ENCODE assay signal across 7 cellular contexts in the genomic region with DNA sequence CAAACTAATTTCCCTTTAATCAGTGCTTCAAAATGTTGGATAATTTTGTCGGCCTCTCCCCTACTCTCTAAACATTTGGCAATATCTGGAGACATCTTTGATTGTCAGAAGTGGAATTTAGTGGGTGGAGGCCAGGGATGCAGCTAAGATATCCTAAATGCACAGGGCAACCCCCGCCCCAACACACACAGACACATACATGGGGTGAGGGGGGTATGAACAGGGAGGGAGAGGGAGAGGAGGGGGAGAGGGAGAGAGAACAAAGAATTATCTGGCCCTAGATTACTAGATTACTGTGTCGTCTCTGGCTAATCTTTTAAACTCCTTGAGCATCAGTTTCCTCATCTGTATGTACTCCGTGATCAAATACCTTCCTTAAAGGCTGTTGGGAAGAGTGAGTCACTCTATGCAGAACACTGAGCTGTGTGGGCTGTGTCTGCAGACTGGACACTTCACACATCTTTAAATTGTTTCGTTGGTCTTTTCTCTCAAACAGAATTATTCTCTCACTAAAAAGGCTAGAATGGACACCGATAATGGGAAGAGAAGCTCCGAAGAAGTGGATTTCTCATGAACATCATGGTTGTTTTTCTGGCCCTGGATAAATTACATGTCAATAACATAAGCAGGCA. TPM values are rescaled to one million over a fixed set of nuclear protein-coding genes. Genes with fewer than 3 reads are reported as not detected.
A peak's percentile ranks its signal among the peaks of the same experiment; 100 is the strongest.
DNase-seq lines count a peak whose midpoint lies in the region; ATAC-seq and TF ChIP-seq lines count a peak whose summit lies in the region.

No MANE protein-coding gene starts in this region.

- H3K4me1 ChIP-seq in HUES64 (ENCODE audit: insufficient read depth, low read length) (peaks cover 20% of the 10 kb centered on the region), right atrium auricular region (peaks cover 0 to 51% of the 10 kb centered on the region in 2 donors), stomach (peaks cover 37 to 77% (median 57%) of the 10 kb centered on the region in 4 donors)

- H3K36me3 ChIP-seq in HUES64 (ENCODE audit: insufficient read depth, low read length) = peaks cover 4% of the 10 kb centered on the region; the same call in 1 of the 2 replicates
- H3K36me3 ChIP-seq in right atrium auricular region = peaks cover 5% of the 10 kb centered on the region
- peaks cover 0 to 15% (median 4%) of the 10 kb centered on the region in 4 donors for H3K36me3 ChIP-seq in stomach

- peak; percentile 36 for ATAC-seq in activated T-helper 17 cell treated with anti-CD3 and anti-CD28 coated beads, Interleukin-2, amount 50 U/mL, for 72 hours (replicated peaks)
- no peak for ATAC-seq in GM21360 (IDR thresholded peaks at IDR 0.05; ENCODE audit: unreplicated experiment)

- DNase-seq in right atrium auricular region (ENCODE audit: low spot score) (no peak), stomach (no peak), posterior vena cava (ENCODE audit: low spot score) (no peak)
- DNase-seq in stimulated activated CD8-positive, alpha-beta memory T cell treated with anti-CD3 and anti-CD28 coated beads, Interleukin-4, amount 100 ng/mL, for 48 hours = no peak

- H3K9me3 Mint-ChIP-seq in activated T-helper 17 cell treated with anti-CD3 and anti-CD28 coated beads, Interleukin-2, amount 50 U/mL, for 72 hours = no peaks in the 10 kb centered on the region

- TF ChIP-seq POLR2A in stomach (IDR thresholded peaks at IDR 0.05) = no peak

- 93% methylated on average over 5 of the region's 7 CpGs for WGBS in HUES64
- WGBS in stomach, 5 donors = 58 to 65% (median 63%) methylated on average over 7 of the region's 7 CpGs

- H3K27me3 ChIP-seq in HUES64 (ENCODE audit: insufficient read depth, low read length) (peaks cover 11% of the 10 kb centered on the region), right atrium auricular region (no peaks in the 10 kb centered on the region), stomach (no peaks in the 10 kb centered on the region)

- H3K4me1 Mint-ChIP-seq in activated T-helper 17 cell treated with anti-CD3 and anti-CD28 coated beads, Interleukin-2, amount 50 U/mL, for 72 hours = peaks cover 34% of the 10 kb centered on the region

- H3K9ac ChIP-seq in HUES64 (ENCODE audit: low read depth, low read length) = no peak overlapping the region

- H3K9me3 ChIP-seq in HUES64 (ENCODE audit: insufficient read depth, low read depth, low read length) = no peaks in the 10 kb centered on the region
- H3K9me3 ChIP-seq in right atrium auricular region = no peaks in the 10 kb centered on the region
- H3K9me3 ChIP-seq in stomach = no peaks in the 10 kb centered on the region

- 0 out of 2 replicates have a peak overlapping the region, but pooled peaks have one; percentile 2 for H3K4me3 ChIP-seq in HUES64 (ENCODE audit: low read length)
- H3K4me3 ChIP-seq in right atrium auricular region = peak overlapping the region; percentile 97 to 99
- peak overlapping the region; percentile 79 to 92 (median 89) for H3K4me3 ChIP-seq in stomach

- H3K27me3 Mint-ChIP-seq in activated T-helper 17 cell treated with anti-CD3 and anti-CD28 coated beads, Interleukin-2, amount 50 U/mL, for 72 hours = no peaks in the 10 kb centered on the region

- H3K27ac ChIP-seq in HUES64 (ENCODE audit: low read depth, low read length) = no peak overlapping the region
- H3K27ac ChIP-seq in right atrium auricular region = peak overlapping the region; percentile 93 to 95
- H3K27ac ChIP-seq in stomach = peak overlapping the region in 3 of 5 donors; percentile 94 to 95 (median 95)

- peaks cover 73% of the 10 kb centered on the region for H3K36me3 Mint-ChIP-seq in activated T-helper 17 cell treated with anti-CD3 and anti-CD28 coated beads, Interleukin-2, amount 50 U/mL, for 72 hours (ENCODE audit: low read depth)

- TF ChIP-seq CTCF in right atrium auricular region (IDR thresholded peaks at IDR 0.05) = no peak
- TF ChIP-seq CTCF in stomach (IDR thresholded peaks at IDR 0.05) = no peak

- intact Hi-C loops in stomach (cut with DNase I; ENCODE audit: low total_unique reads) = no loop called here
- intact Hi-C loops in posterior vena cava (cut with DNase I) = no loop called here

- H3K4me3 Mint-ChIP-seq in activated T-helper 17 cell treated with anti-CD3 and anti-CD28 coated beads, Interleukin-2, amount 50 U/mL, for 72 hours = peak overlapping the region; percentile 85

- TF ChIP-seq EP300 in stomach (IDR thresholded peaks at IDR 0.05) = no peak

- H3K27ac Mint-ChIP-seq in activated T-helper 17 cell treated with anti-CD3 and anti-CD28 coated beads, Interleukin-2, amount 50 U/mL, for 72 hours = peak overlapping the region; percentile 94

RNA-seq across cellular contexts. Expression of a gene that starts 2.9 kb away (rescaled TPM):
- 14.5 TPM for polyA plus RNA-seq in HUES64 (2013, experiment 1 of 2)
- 16.4 TPM for polyA plus RNA-seq in HUES64 (2013, experiment 2 of 2)
- 100 to 1,000 TPM in 1 of 2 donors, 10 to 100 TPM in 1; 83.5 to 108 TPM for total RNA-seq in activated T-helper 17 cell treated with anti-CD3 and anti-CD28 coated beads, Interleukin-2, amount 50 U/mL, for 72 hours
- total RNA-seq in right atrium auricular region = 10 to 100 TPM; 21.0 to 30.8 TPM
- 100 to 1,000 TPM in 1 of 5 donors, 10 to 100 TPM in 4; 25.7 to 154 (median 48.4) TPM for total RNA-seq in stomach
- 10 to 100 TPM; 14.8 to 34.9 (median 17.6) TPM for polyA plus RNA-seq in stomach
- 10 to 100 TPM; 60.6 to 72.6 TPM for total RNA-seq in posterior vena cava

RNA-seq across cellular contexts. Expression of a gene that starts 52.9 kb away (rescaled TPM):
- polyA plus RNA-seq in HUES64 (2013, experiment 1 of 2) = 37.5 TPM
- polyA plus RNA-seq in HUES64 (2013, experiment 2 of 2) = 40.3 TPM
- 10 to 100 TPM; 38.5 to 56.1 TPM for total RNA-seq in activated T-helper 17 cell treated with anti-CD3 and anti-CD28 coated beads, Interleukin-2, amount 50 U/mL, for 72 hours
- total RNA-seq in right atrium auricular region = 10 to 100 TPM; 37.0 to 40.4 TPM
- 10 to 100 TPM in 4 of 5 donors, 1 to 10 TPM in 1; 9.3 to 71.4 (median 25.3) TPM for total RNA-seq in stomach
- polyA plus RNA-seq in stomach = 10 to 100 TPM; 16.1 to 26.6 (median 21.3) TPM
- total RNA-seq in posterior vena cava = 10 to 100 TPM; 20.1 to 20.6 TPM

Comparison
In these comparisons a context has a peak if more than half of its experiments do, and no peak if none do; other contexts are left out.
1. H3K4me3 ChIP-seq: peak in every context shown above with its lines; median percentile 98 in right atrium auricular region; 89 in stomach; 2 in HUES64.